ENCODE assay signal across 8 cellular contexts in genomic region chr2:169827272-169828140, GRCh38. TPM values are rescaled to one million over a fixed set of nuclear protein-coding genes. Genes with fewer than 3 reads are reported as not detected.
DNase-seq lines count a peak whose midpoint lies in the region; ATAC-seq and TF ChIP-seq lines count a peak whose summit lies in the region.

Gene UBR3 (plus strand): TSS chr2:169827454. CDS start chr2:169827508, 54 bp downstream.

- ATAC-seq in HG03457 (IDR thresholded peaks at IDR 0.05; ENCODE audit: unreplicated experiment) (peak; percentile 73), left lung (peak; percentile 85)

- DNase-seq in GM19240 (ENCODE audit: insufficient read length, low spot score) (peak; percentile 94), NCI-H748 (lab: John Stamatoyannopoulos, UW; ENCODE audit: unreplicated experiment) (peak; percentile 93), dedifferentiated amniotic fluid mesenchymal stem cell (ENCODE audit: extremely low spot score) (peak; percentile 91), left lung (peak; percentile 95 to 98)
- DNase-seq in activated CD4-positive, alpha-beta T cell treated with anti-CD3 and anti-CD28 coated beads, Interleukin-2, amount 50 U/mL, for 24 hours (ENCODE audit: low read depth in 1 of 2, low spot score in 1 of 2) = peak; percentile 76 to 85
- DNase-seq in stimulated activated CD4-positive, alpha-beta T cell treated with anti-CD3 and anti-CD28 coated beads, Interleukin-2, amount 100 ng/mL, for 4 hours (ENCODE audit: low read depth) = peak; percentile 82

- H3K4me1 ChIP-seq in BLaER1 = peaks cover 44% of the 10 kb centered on the region
- H3K4me1 ChIP-seq in left lung = peaks cover 8 to 44% of the 10 kb centered on the region in 2 donors

- H3K4me2 ChIP-seq in BLaER1 = peak within 1 kb of the TSS; percentile 96

- peaks cover 46% of the 10 kb centered on the region for H4K20me1 ChIP-seq in BLaER1

- peak within 1 kb of the TSS; percentile 96 for H3K9ac ChIP-seq in BLaER1

- peak within 1 kb of the TSS; percentile 93 for H3K27ac ChIP-seq in BLaER1
- peak within 1 kb of the TSS; percentile 90 to 91 for H3K27ac ChIP-seq in left lung

- H3K27me3 ChIP-seq in BLaER1 (no peaks in the 10 kb centered on the region), left lung (no peaks in the 10 kb centered on the region)

- peak within 1 kb of the TSS; percentile 100 for H3K4me3 ChIP-seq in BLaER1
- peak within 1 kb of the TSS; percentile 71 to 88 for H3K4me3 ChIP-seq in left lung

- intact Hi-C loops in left lung (cut with DNase I) = loop anchor here in 1 of 2 donors (5.0 kb wide), 1 partner anchor 100 kb away; no protein-coding TSS in a partner anchor

- H3K36me3 ChIP-seq in BLaER1 (peaks cover 10% of the 10 kb centered on the region; the same call in 1 of the 2 replicates), left lung (no peaks in the 10 kb centered on the region)

- no peak for TF ChIP-seq CTCF in left lung (IDR thresholded peaks at IDR 0.05)

- no peaks in the 10 kb centered on the region for H3K9me3 ChIP-seq in BLaER1
- no peaks in the 10 kb centered on the region for H3K9me3 ChIP-seq in left lung

RNA-seq across cellular contexts. Expression of gene UBR3, which starts in this region (rescaled TPM):
- 10 to 100 TPM; 33.2 to 45.7 TPM for total RNA-seq in left lung

Comparison
In these comparisons a context has a peak if more than half of its experiments do, and no peak if none do; other contexts are left out.
1. Peak in every context shown above with its lines: DNase-seq, ATAC-seq, H3K4me3 ChIP-seq and H3K27ac ChIP-seq.